8 cellular contexts compared by ENCODE assay signal in genomic region chr5:168295574-168296201, GRCh38. TPM values are rescaled to one million over a fixed set of nuclear protein-coding genes. Genes with fewer than 3 reads are reported as not detected.
DNase-seq lines count a peak whose midpoint lies in the region; ATAC-seq and TF ChIP-seq lines count a peak whose summit lies in the region.

No MANE protein-coding gene starts in this region.

- DNase-seq in AG09319 (ENCODE audit: extremely low read depth, low read depth) (peak; percentile 43), MG63 (peak; percentile 91), endodermal cell (peak; percentile 93), mesendoderm (peak; percentile 94), NCI-H446 treated with DMSO at 0.1 percent for 48 hours (lab: John Stamatoyannopoulos, UW) (no peak), uterus (no peak)

- no peak overlapping the region for H4K5ac ChIP-seq in mesendoderm (ENCODE audit: low read length)

- H2AK5ac ChIP-seq in mesendoderm (ENCODE audit: low read length) = no peak overlapping the region

- ATAC-seq in HG02885 (IDR thresholded peaks at IDR 0.05; ENCODE audit: poor library complexity, unreplicated experiment) = no peak
- ATAC-seq in HG03342 (IDR thresholded peaks at IDR 0.05; ENCODE audit: unreplicated experiment) = no peak

- no peak overlapping the region for H4K8ac ChIP-seq in mesendoderm (ENCODE audit: low read depth, low read length)

- peaks cover 24% of the 10 kb centered on the region for H3K79me2 ChIP-seq in mesendoderm (ENCODE audit: control insufficient read depth, insufficient read depth, low read length)

- peaks cover 7% of the 10 kb centered on the region for H3K79me1 ChIP-seq in mesendoderm (ENCODE audit: low read length)

- no peak overlapping the region for H2BK120ac ChIP-seq in mesendoderm (ENCODE audit: low read depth, low read length)

- H3K36me3 ChIP-seq in MG63 (peaks cover 12% of the 10 kb centered on the region; the same call in 1 of the 2 replicates), endodermal cell (ENCODE audit: control insufficient read depth, insufficient read depth, low read length) (no peaks in the 10 kb centered on the region), mesendoderm (ENCODE audit: control insufficient read depth, insufficient read depth, low read length) (no peaks in the 10 kb centered on the region), uterus (no peaks in the 10 kb centered on the region)

- no peak for TF ChIP-seq POLR2A in uterus (IDR thresholded peaks at IDR 0.05)

- H3K9ac ChIP-seq in endodermal cell (ENCODE audit: extremely low read depth, low read length, poor library complexity, severe bottlenecking) (peak overlapping the region; percentile 18), mesendoderm (ENCODE audit: low read length) (peak overlapping the region; percentile 11)

- peak overlapping the region; percentile 89 for H3K18ac ChIP-seq in mesendoderm (ENCODE audit: low read length)

- H2BK15ac ChIP-seq in mesendoderm (replicated peaks; ENCODE audit: low read depth) = no peak overlapping the region

- peaks cover 4% of the 10 kb centered on the region for H3K27me3 Mint-ChIP-seq in endodermal cell (ENCODE audit: insufficient read depth)

- intact Hi-C loops in uterus (cut with DNase I; ENCODE audit: low total_unique reads) = no loop called here

- H3K9me3 ChIP-seq in MG63 (no peaks in the 10 kb centered on the region), endodermal cell (ENCODE audit: control insufficient read depth, low read length) (no peaks in the 10 kb centered on the region), uterus (no peaks in the 10 kb centered on the region)

- H3K4me3 ChIP-seq in MG63 (no peak overlapping the region), endodermal cell (ENCODE audit: low read length) (peak overlapping the region; percentile 31), mesendoderm (ENCODE audit: low read length) (no peak overlapping the region), uterus (no peak overlapping the region)

- peaks cover 48% of the 10 kb centered on the region for H3K4me1 Mint-ChIP-seq in endodermal cell

- TF ChIP-seq CTCF in AG09319 (IDR thresholded peaks at IDR 0.05; ENCODE audit: low read depth, low read length) (peak; percentile 59), endodermal cell (conservative IDR thresholded peaks at IDR 0.05) (peak; percentile 82), uterus (IDR thresholded peaks at IDR 0.05) (no peak)

- H3K23ac ChIP-seq in mesendoderm (ENCODE audit: low read length) = no peak overlapping the region

- H3K9me3 Mint-ChIP-seq in endodermal cell = no peaks in the 10 kb centered on the region

- H3K27ac Mint-ChIP-seq in endodermal cell = peak overlapping the region; percentile 65

- no peak overlapping the region for H3K4me3 Mint-ChIP-seq in endodermal cell

- H3K36me3 Mint-ChIP-seq in endodermal cell (ENCODE audit: low read depth) = peaks cover 3% of the 10 kb centered on the region

- WGBS in endodermal cell (ENCODE audit: insufficient coverage in 1 of 2, insufficient read length in 1 of 2), 2 experiments = 26 to 33% methylated on average over 9 to 12 of the region's 12 CpGs
- no CpG with 5 or more reads among the region's 12 CpGs for WGBS in mesendoderm (ENCODE audit: extremely low coverage, insufficient coverage, low lambda C conversion rate)

- peak overlapping the region; percentile 0 for H3K4me2 ChIP-seq in mesendoderm (ENCODE audit: low read length)

- H2BK5ac ChIP-seq in mesendoderm (ENCODE audit: low read length) = peak overlapping the region; percentile 36

- H3K4me1 ChIP-seq in endodermal cell (ENCODE audit: control insufficient read depth, insufficient read depth, low read length) = peaks cover 15% of the 10 kb centered on the region
- peaks cover 8% of the 10 kb centered on the region for H3K4me1 ChIP-seq in mesendoderm (ENCODE audit: control insufficient read depth, low read depth, low read length)
- H3K4me1 ChIP-seq in uterus = peaks cover 0 to 7% of the 10 kb centered on the region in 2 donors

- H3K27ac ChIP-seq in endodermal cell (ENCODE audit: low read depth, low read length) (peak overlapping the region; percentile 89), mesendoderm (ENCODE audit: low read depth, low read length) (peak overlapping the region; percentile 64), uterus (no peak overlapping the region)

- no peak overlapping the region for H3K4ac ChIP-seq in mesendoderm (ENCODE audit: low read depth, low read length)

- H3K27me3 ChIP-seq in MG63 = no peaks in the 10 kb centered on the region
- no peaks in the 10 kb centered on the region for H3K27me3 ChIP-seq in endodermal cell (ENCODE audit: control insufficient read depth, insufficient read depth, low read length, poor library complexity, severe bottlenecking)
- no peaks in the 10 kb centered on the region for H3K27me3 ChIP-seq in mesendoderm (ENCODE audit: insufficient read depth, low read length, poor library complexity)
- H3K27me3 ChIP-seq in uterus = peaks cover 5 to 25% of the 10 kb centered on the region in 2 donors

- H3K56ac ChIP-seq in mesendoderm (ENCODE audit: low read length) = peak overlapping the region; percentile 45

RNA-seq across cellular contexts. Expression of gene WWC1, which starts 4.2 kb away (rescaled TPM):
- 15.9 and 38.3 TPM in 2 replicates for total RNA-seq in MG63 (2014; rRNA removed; shearing (Covaris generic); ENCODE audit: low replicate concordance)
- total RNA-seq in endodermal cell = 10 to 100 TPM; 18.4 to 20.3 TPM
- 27.5 TPM for polyA plus RNA-seq in endodermal cell (2013, experiment 1 of 2)
- 22.0 TPM for polyA plus RNA-seq in endodermal cell (2013, experiment 2 of 2)
- polyA plus RNA-seq in mesendoderm (2013, experiment 1 of 2) = 23.3 TPM
- 24.1 TPM for polyA plus RNA-seq in mesendoderm (2013, experiment 2 of 2)
- 1 to 10 TPM in 2 of 4 donors, under 1 TPM in 1, not detected in 1; under 0.01 to 8.7 (median 1.9) TPM for total RNA-seq in uterus

Comparison
In these comparisons a context has a peak if more than half of its experiments do, and no peak if none do; other contexts are left out.
1. DNase-seq: peak in AG09319 (single experiment), MG63 (single experiment), endodermal cell (single experiment) and mesendoderm (single experiment); none in NCI-H446 treated with DMSO at 0.1 percent for 48 hours (single experiment) and uterus (0 of 2).
2. CTCF ChIP-seq: peak in AG09319 (single experiment) and endodermal cell (single experiment); none in uterus (0 of 4).
3. H3K27ac ChIP-seq: peak in endodermal cell (single experiment) and mesendoderm (single experiment); none in uterus (0 of 2).